ENCODE assay signal across 16 cellular contexts in the genomic region with DNA sequence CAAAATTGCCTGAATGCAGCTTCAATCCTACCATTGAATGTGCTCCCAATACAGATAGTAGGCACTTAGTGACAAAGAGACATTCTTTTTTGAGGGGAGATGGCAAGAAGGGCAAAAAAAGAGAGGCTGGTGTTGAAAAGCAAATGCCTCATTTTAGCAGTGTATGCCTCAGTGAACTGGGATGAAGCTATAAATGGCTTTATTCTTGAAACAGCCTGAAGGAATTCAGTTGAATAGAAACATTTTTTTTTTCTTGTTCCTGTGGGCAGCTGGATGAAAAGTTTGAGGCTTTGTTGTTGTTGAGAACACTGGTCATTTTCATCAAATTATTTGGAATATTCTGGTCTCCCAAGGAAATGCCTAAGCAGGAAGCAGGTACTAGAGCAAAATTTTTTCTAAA.
DNase-seq lines count a peak whose midpoint lies in the region; ATAC-seq lines count a peak whose summit lies in the region.
"Had no signal": no experiment of that assay in that cellular context is flagged by ENCODE, and none has a peak within 500 bp of the region (broad histone marks: within the 10 kb centered on the region; RNA-seq: fewer than 3 reads in every experiment).

No MANE protein-coding gene starts in this region.

- no peak overlapping the region for H3K4me3 ChIP-seq in HUES48 (ENCODE audit: low read depth, low read length)

- no peak overlapping the region for H3K9ac ChIP-seq in HUES48 (ENCODE audit: low read depth, low read length)

- H3K9me3 Mint-ChIP-seq in activated CD8-positive, alpha-beta memory T cell treated with anti-CD3 and anti-CD28 coated beads, Interleukin-2, amount 10 ng/mL, durations not matched to agents 7 days and 5 days (ENCODE audit: low read depth), result peaks cover 4% of the 10 kb centered on the region

- CTCF ChIA-PET in activated CD8-positive, alpha-beta memory T cell treated with anti-CD3 and anti-CD28 coated beads, Interleukin-2, amount 10 ng/mL, durations not matched to agents 7 days and 5 days (lab: Charles Lee), result no interaction called here

- peak overlapping the region; percentile 42 for H3K27ac ChIP-seq in HUES48 (ENCODE audit: low read depth, low read length)

- H3K4me1 ChIP-seq in HUES48 (ENCODE audit: control insufficient read depth, insufficient read depth, low read length), result peaks cover 18% of the 10 kb centered on the region

- H3K36me3 Mint-ChIP-seq in activated CD8-positive, alpha-beta memory T cell treated with anti-CD3 and anti-CD28 coated beads, Interleukin-2, amount 10 ng/mL, durations not matched to agents 7 days and 5 days, result peaks cover 2% of the 10 kb centered on the region

- no peaks in the 10 kb centered on the region for H3K36me3 ChIP-seq in HUES48 (ENCODE audit: control insufficient read depth, insufficient read depth, low read length)

- H3K27me3 ChIP-seq in HUES48 (ENCODE audit: control insufficient read depth, insufficient read depth, low read length), result no peaks in the 10 kb centered on the region

- ATAC-seq in GM19351 (IDR thresholded peaks at IDR 0.05; ENCODE audit: unreplicated experiment) (no peak), GM18867 (IDR thresholded peaks at IDR 0.05; ENCODE audit: unreplicated experiment) (no peak)
- ATAC-seq in activated CD8-positive, alpha-beta memory T cell treated with anti-CD3 and anti-CD28 coated beads, Interleukin-2, amount 10 ng/mL, durations not matched to agents 7 days and 5 days, result no peak
- ATAC-seq: HepG2 had no signal

- DNase-seq in astrocyte of the hippocampus (ENCODE audit: low read depth, low spot score), result peak; percentile 39
- peak; percentile 12 for DNase-seq in medulla oblongata (ENCODE audit: extremely low spot score)
- peak; percentile 10 for DNase-seq in pons (ENCODE audit: low spot score)
- DNase-seq in activated CD8-positive, alpha-beta memory T cell treated with anti-CD3 and anti-CD28 coated beads, Interleukin-2, amount 10 ng/mL, durations not matched to agents 7 days and 5 days, result no peak
- DNase-seq in mesenteric fat pad (ENCODE audit: low spot score), result no peak
- DNase-seq: C1 segment of cervical spinal cord; CD4-positive, alpha-beta T cell; DMS79 treated with DMSO at 0.1 percent for 48 hours; EL; GOT3; H9 had no signal

- no peaks in the 10 kb centered on the region for H3K9me3 ChIP-seq in HUES48 (ENCODE audit: control insufficient read depth, insufficient read depth, low read length)

- no peak overlapping the region for H3K27ac Mint-ChIP-seq in activated CD8-positive, alpha-beta memory T cell treated with anti-CD3 and anti-CD28 coated beads, Interleukin-2, amount 10 ng/mL, durations not matched to agents 7 days and 5 days
- H3K27ac Mint-ChIP-seq: B cell; CD4-positive, alpha-beta T cell had no signal

- H3K4me1 Mint-ChIP-seq in activated CD8-positive, alpha-beta memory T cell treated with anti-CD3 and anti-CD28 coated beads, Interleukin-2, amount 10 ng/mL, durations not matched to agents 7 days and 5 days, result no peaks in the 10 kb centered on the region
- H3K4me1 Mint-ChIP-seq: B cell had no signal

- H3K27me3 Mint-ChIP-seq in activated CD8-positive, alpha-beta memory T cell treated with anti-CD3 and anti-CD28 coated beads, Interleukin-2, amount 10 ng/mL, durations not matched to agents 7 days and 5 days, result no peaks in the 10 kb centered on the region
- H3K27me3 Mint-ChIP-seq: CD4-positive, alpha-beta T cell had no signal

- H3K4me3 Mint-ChIP-seq in activated CD8-positive, alpha-beta memory T cell treated with anti-CD3 and anti-CD28 coated beads, Interleukin-2, amount 10 ng/mL, durations not matched to agents 7 days and 5 days, result no peak overlapping the region
- H3K4me3 Mint-ChIP-seq: B cell; CD4-positive, alpha-beta T cell; H9 had no signal

Comparison
In these comparisons a context has a peak if more than half of its experiments do, and no peak if none do; other contexts are left out.
1. DNase-seq: peak in astrocyte of the hippocampus (single experiment), medulla oblongata (single experiment) and pons (single experiment); none in activated CD8-positive, alpha-beta memory T cell treated with anti-CD3 and anti-CD28 coated beads, Interleukin-2, amount 10 ng/mL, durations not matched to agents 7 days and 5 days (single experiment) and mesenteric fat pad (single experiment).